Comparison of ENCODE assay signal across 1 cellular context in the genomic region with DNA sequence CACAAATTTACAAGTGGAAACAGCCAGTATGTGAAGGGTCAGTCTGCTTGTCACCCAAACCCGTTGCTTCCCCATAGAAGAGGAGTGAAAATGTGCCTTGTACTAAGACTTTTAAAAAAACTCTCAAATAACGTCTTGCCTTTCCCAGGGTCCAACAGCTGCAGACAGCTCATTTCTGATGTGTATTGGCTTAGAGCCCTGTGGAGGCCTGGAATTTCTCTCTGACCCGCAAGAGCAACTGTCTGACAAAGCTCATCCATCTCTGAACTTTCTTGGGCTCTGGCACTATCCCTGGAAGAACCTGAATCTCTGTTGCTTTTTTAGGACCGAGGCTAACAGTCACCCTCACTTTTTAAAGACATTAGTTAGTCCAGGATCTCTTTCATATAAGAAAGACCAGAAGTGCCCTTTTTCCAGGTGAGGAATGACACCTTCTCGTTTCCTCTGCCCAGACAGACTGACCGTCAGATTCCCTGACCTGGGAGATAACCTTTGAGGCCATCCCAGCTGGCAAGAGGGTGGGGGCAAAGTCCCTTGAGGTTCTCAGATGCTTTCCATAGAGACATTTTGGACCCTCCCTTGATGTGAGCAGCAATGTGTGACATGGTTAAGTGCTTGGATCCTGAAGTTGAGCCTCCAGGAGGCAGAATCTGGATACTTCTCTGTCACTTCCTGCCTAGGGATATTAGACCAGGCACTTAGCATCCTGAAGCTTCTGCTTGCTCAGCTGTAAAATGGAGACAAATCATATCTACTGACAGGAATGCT.
TF ChIP-seq lines count a peak whose summit lies in the region.

No MANE protein-coding gene starts in this region.

TF ChIP-seq in H1, 55 proteins besides CTCF, POLR2A, EP300 and RAD21:
- TF ChIP-seq MAFK (IDR thresholded peaks at IDR 0.05; ENCODE audit: low read depth, low read length) (no peak), TEAD4 (IDR thresholded peaks at IDR 0.05; ENCODE audit: low read depth, low read length) (0 out of 2 replicates have a peak, but pooled peaks have one; percentile 12), CEBPB (IDR thresholded peaks at IDR 0.05; ENCODE audit: low read depth, low read length) (no peak)
